12 cellular contexts compared by ENCODE assay signal in genomic region chr2:160038662-160039061, GRCh38. TPM values are rescaled to one million over a fixed set of nuclear protein-coding genes. Genes with fewer than 3 reads are reported as not detected.
"Had no signal": no experiment of that assay in that cellular context is flagged by ENCODE, and none has a peak within 500 bp of the region (broad histone marks: within the 10 kb centered on the region; RNA-seq: fewer than 3 reads in every experiment).

No MANE protein-coding gene starts in this region.

RNA-seq across cellular contexts. Expression of gene PLA2R1, which starts 23.8 kb away (rescaled TPM):
- total RNA-seq: activated B cell treated with CpG ODN at 0.5 μM for 24 hours; activated CD4-positive, alpha-beta memory T cell treated with anti-CD3 and anti-CD28 coated beads for 36 hours; activated CD4-positive, alpha-beta memory T cell treated with anti-CD3 and anti-CD28 coated beads, Interleukin-2, amount 10 ng/mL, durations not matched to agents 7 days and 5 days; activated CD4-positive, alpha-beta T cell treated with anti-CD3 and anti-CD28 coated beads, Interleukin-2, amount 10 ng/mL, durations not matched to agents 24 days and 14 days; activated CD4-positive, alpha-beta T cell treated with anti-CD3 and anti-CD28 coated beads, Interleukin-2, amount 10 ng/mL, durations not matched to agents 7 days and 5 days; activated CD8-positive, alpha-beta memory T cell treated with anti-CD3 and anti-CD28 coated beads for 36 hours; activated CD8-positive, alpha-beta memory T cell treated with anti-CD3 and anti-CD28 coated beads, Interleukin-2, amount 10 ng/mL, durations not matched to agents 7 days and 5 days; activated CD8-positive, alpha-beta T cell treated with anti-CD3 and anti-CD28 coated beads for 36 hours; activated CD8-positive, alpha-beta T cell treated with anti-CD3 and anti-CD28 coated beads, Interleukin-2, amount 10 ng/mL, durations not matched to agents 7 days and 5 days; T-helper 1 cell treated with Interleukin-12 subunit alpha and Interleukin-12 subunit beta and Interleukin-4 antibody, amounts not matched to agents 30 ng/mL and 1 ng/mL, for 36 hours; T-helper 17 cell; T-helper 2 cell treated with Interferon-gamma antibody and Interleukin-4, amounts not matched to agents 100 ng/mL and 5 ng/mL, for 36 hours had no signal
